In genomic region chr2:143034292-143035074, GRCh38 we compare ENCODE assay signal across 8 cellular contexts.
DNase-seq lines count a peak whose midpoint lies in the region; ATAC-seq, FAIRE-seq and TF ChIP-seq lines count a peak whose summit lies in the region.

No MANE protein-coding gene starts in this region.

- no peak overlapping the region for H3K4me3 ChIP-seq in effector memory CD4-positive, alpha-beta T cell (ENCODE audit: insufficient read depth, low read depth, low read length, poor library complexity, severe bottlenecking)

- no peaks in the 10 kb centered on the region for H3K36me3 ChIP-seq in effector memory CD4-positive, alpha-beta T cell (ENCODE audit: control insufficient read depth, insufficient read depth, low read length)

- H3K9me3 ChIP-seq in effector memory CD4-positive, alpha-beta T cell (ENCODE audit: control insufficient read depth, low read length), result no peaks in the 10 kb centered on the region

- FAIRE-seq in D721Med (lab: Jason Lieb, UNC), result peak; percentile 96

- TF ChIP-seq CTCF in D721Med (IDR thresholded peaks at IDR 0.05; ENCODE audit: insufficient read depth, missing control alignments), result peak; percentile 97

- peaks cover 2% of the 10 kb centered on the region for H3K27me3 ChIP-seq in effector memory CD4-positive, alpha-beta T cell (replicated peaks; ENCODE audit: control insufficient read depth, insufficient read depth, low read length, poor library complexity, severe bottlenecking)

- DNase-seq in D721Med (ENCODE audit: insufficient read length, low spot score) (peak; percentile 9), NCI-H526 (lab: John Stamatoyannopoulos, UW) (peak; percentile 62 to 84), middle frontal gyrus (ENCODE audit: extremely low spot score, low spot score) (peak; percentile 80)
- DNase-seq in activated CD4-positive, alpha-beta T cell treated with anti-CD3 and anti-CD28 coated beads for 24 hours (ENCODE audit: low read depth in 2 of 2), result peak; percentile 10 to 27
- DNase-seq in effector memory CD4-positive, alpha-beta T cell, result peak; percentile 4 to 46 (median 18)
- DNase-seq in stimulated activated naive CD4-positive, alpha-beta T cell treated with Interleukin-2 at 50 U/mL for 16 hours (lab: John Stamatoyannopoulos, UW), result peak; percentile 31

- H3K27ac ChIP-seq in effector memory CD4-positive, alpha-beta T cell (ENCODE audit: insufficient read depth, low read length, poor library complexity, severe bottlenecking), result no peak overlapping the region

- ATAC-seq in GM19468 (IDR thresholded peaks at IDR 0.05; ENCODE audit: extremely low read depth, unreplicated experiment), result peak; percentile 78
- ATAC-seq in HG03558 (IDR thresholded peaks at IDR 0.05; ENCODE audit: extremely low read depth, unreplicated experiment), result peak; percentile 89

- H3K4me1 ChIP-seq in effector memory CD4-positive, alpha-beta T cell (ENCODE audit: control insufficient read depth, insufficient read depth, low read length, poor library complexity, severe bottlenecking), result no peaks in the 10 kb centered on the region

Comparison
In these comparisons a context has a peak if more than half of its experiments do, and no peak if none do; other contexts are left out.
1. DNase-seq: peak in every context shown above with its lines; median percentile 80 in middle frontal gyrus; 73 in NCI-H526; 31 in stimulated activated naive CD4-positive, alpha-beta T cell treated with Interleukin-2 at 50 U/mL for 16 hours; 18 in activated CD4-positive, alpha-beta T cell treated with anti-CD3 and anti-CD28 coated beads for 24 hours; 18 in effector memory CD4-positive, alpha-beta T cell; 9 in D721Med.